Comparison of ENCODE assay signal across 1 cellular context in genomic region chr10:17616403-17617030, GRCh38.
TF ChIP-seq lines count a peak whose summit lies in the region.

No MANE protein-coding gene starts in this region.

TF ChIP-seq in K562, 482 proteins besides CTCF, POLR2A, EP300 and RAD21 (continued from another document and continues in another):
- TF ChIP-seq, protein P1, sequence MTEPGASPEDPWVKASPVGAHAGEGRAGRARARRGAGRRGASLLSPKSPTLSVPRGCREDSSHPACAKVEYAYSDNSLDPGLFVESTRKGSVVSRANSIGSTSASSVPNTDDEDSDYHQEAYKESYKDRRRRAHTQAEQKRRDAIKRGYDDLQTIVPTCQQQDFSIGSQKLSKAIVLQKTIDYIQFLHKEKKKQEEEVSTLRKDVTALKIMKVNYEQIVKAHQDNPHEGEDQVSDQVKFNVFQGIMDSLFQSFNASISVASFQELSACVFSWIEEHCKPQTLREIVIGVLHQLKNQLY (CRISPR knock-in tag; conservative IDR thresholded peaks at IDR 0.05), result no peak
- TF ChIP-seq, protein P2, sequence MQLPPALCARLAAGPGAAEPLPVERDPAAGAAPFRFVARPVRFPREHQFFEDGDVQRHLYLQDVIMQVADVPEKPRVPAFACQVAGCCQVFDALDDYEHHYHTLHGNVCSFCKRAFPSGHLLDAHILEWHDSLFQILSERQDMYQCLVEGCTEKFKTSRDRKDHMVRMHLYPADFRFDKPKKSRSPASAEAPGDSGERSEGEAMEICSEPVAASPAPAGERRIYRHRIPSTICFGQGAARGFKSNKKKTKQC (CRISPR knock-in tag; IDR thresholded peaks at IDR 0.05), result no peak
- TF ChIP-seq ZNF232 (CRISPR knock-in tag; IDR thresholded peaks at IDR 0.05), result no peak
- no peak for TF ChIP-seq PURB (CRISPR knock-in tag; IDR thresholded peaks at IDR 0.05; ENCODE audit: low read depth)
- TF ChIP-seq MCM3 (IDR thresholded peaks at IDR 0.05), result no peak
- TF ChIP-seq ZFP30 (CRISPR knock-in tag; IDR thresholded peaks at IDR 0.05; ENCODE audit: borderline replicate concordance), result no peak
- TF ChIP-seq MTA1 (IDR thresholded peaks at IDR 0.05; ENCODE audit: borderline replicate concordance), result no peak
- TF ChIP-seq ELF1 (tag; IDR thresholded peaks at IDR 0.05), result no peak
- TF ChIP-seq HNRNPL (IDR thresholded peaks at IDR 0.05; ENCODE audit: low read depth, low read length), result no peak
- TF ChIP-seq XRCC3 (IDR thresholded peaks at IDR 0.05), result no peak
- TF ChIP-seq, protein P3, sequence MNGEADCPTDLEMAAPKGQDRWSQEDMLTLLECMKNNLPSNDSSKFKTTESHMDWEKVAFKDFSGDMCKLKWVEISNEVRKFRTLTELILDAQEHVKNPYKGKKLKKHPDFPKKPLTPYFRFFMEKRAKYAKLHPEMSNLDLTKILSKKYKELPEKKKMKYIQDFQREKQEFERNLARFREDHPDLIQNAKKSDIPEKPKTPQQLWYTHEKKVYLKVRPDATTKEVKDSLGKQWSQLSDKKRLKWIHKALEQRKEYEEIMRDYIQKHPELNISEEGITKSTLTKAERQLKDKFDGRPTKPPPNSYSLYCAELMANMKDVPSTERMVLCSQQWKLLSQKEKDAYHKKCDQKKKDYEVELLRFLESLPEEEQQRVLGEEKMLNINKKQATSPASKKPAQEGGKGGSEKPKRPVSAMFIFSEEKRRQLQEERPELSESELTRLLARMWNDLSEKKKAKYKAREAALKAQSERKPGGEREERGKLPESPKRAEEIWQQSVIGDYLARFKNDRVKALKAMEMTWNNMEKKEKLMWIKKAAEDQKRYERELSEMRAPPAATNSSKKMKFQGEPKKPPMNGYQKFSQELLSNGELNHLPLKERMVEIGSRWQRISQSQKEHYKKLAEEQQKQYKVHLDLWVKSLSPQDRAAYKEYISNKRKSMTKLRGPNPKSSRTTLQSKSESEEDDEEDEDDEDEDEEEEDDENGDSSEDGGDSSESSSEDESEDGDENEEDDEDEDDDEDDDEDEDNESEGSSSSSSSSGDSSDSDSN (IDR thresholded peaks at IDR 0.05; ENCODE audit: borderline replicate concordance in 1 of 2, low read depth in 2 of 2, low read length in 2 of 2), result no peak
- TF ChIP-seq ZFPM2 (CRISPR knock-in tag; IDR thresholded peaks at IDR 0.05), result no peak
- peak in 1 of 2 experiments; percentile 61; a peak in 1 of 4 replicates for TF ChIP-seq TBL1XR1 (IDR thresholded peaks at IDR 0.05; ENCODE audit: low read length in 2 of 2)
- 0 out of 2 replicates have a peak, but pooled peaks have one; percentile 20 for TF ChIP-seq FOXM1 (IDR thresholded peaks at IDR 0.05; ENCODE audit: low read depth)
- TF ChIP-seq FOXM1 (CRISPR knock-in tag; IDR thresholded peaks at IDR 0.05; ENCODE audit: low read depth), result no peak
- no peak for TF ChIP-seq ELF2 (CRISPR knock-in tag; IDR thresholded peaks at IDR 0.05)
- no peak for TF ChIP-seq ZNF280A (IDR thresholded peaks at IDR 0.05; ENCODE audit: low read depth, partially characterized antibody)
- TF ChIP-seq GATAD2B (IDR thresholded peaks at IDR 0.05; ENCODE audit: borderline replicate concordance), result no peak
- TF ChIP-seq, protein P4, sequence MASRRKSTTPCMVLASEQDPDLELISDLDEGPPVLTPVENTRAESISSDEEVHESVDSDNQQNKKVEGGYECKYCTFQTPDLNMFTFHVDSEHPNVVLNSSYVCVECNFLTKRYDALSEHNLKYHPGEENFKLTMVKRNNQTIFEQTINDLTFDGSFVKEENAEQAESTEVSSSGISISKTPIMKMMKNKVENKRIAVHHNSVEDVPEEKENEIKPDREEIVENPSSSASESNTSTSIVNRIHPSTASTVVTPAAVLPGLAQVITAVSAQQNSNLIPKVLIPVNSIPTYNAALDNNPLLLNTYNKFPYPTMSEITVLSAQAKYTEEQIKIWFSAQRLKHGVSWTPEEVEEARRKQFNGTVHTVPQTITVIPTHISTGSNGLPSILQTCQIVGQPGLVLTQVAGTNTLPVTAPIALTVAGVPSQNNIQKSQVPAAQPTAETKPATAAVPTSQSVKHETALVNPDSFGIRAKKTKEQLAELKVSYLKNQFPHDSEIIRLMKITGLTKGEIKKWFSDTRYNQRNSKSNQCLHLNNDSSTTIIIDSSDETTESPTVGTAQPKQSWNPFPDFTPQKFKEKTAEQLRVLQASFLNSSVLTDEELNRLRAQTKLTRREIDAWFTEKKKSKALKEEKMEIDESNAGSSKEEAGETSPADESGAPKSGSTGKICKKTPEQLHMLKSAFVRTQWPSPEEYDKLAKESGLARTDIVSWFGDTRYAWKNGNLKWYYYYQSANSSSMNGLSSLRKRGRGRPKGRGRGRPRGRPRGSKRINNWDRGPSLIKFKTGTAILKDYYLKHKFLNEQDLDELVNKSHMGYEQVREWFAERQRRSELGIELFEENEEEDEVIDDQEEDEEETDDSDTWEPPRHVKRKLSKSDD (conservative IDR thresholded peaks at IDR 0.05; ENCODE audit: low read length), result no peak
- TF ChIP-seq WHSC1 (IDR thresholded peaks at IDR 0.05; ENCODE audit: low read length), result no peak
- no peak for TF ChIP-seq TCF15 (CRISPR knock-in tag; IDR thresholded peaks at IDR 0.05)
- TF ChIP-seq RCOR1 (IDR thresholded peaks at IDR 0.05; ENCODE audit: borderline replicate concordance in 1 of 2, low read depth in 2 of 2, low read length in 2 of 2), result peak; percentile 88 to 99
- TF ChIP-seq TAF15 (IDR thresholded peaks at IDR 0.05; ENCODE audit: low read depth, low read length), result no peak
- TF ChIP-seq PCBP2 (IDR thresholded peaks at IDR 0.05; ENCODE audit: low read depth, low read length, poor library complexity, severe bottlenecking), result no peak
- no peak for TF ChIP-seq NUFIP1 (IDR thresholded peaks at IDR 0.05; ENCODE audit: partially characterized antibody)
- no peak for TF ChIP-seq PML (IDR thresholded peaks at IDR 0.05; ENCODE audit: low read length)
- no peak for TF ChIP-seq PPARD (CRISPR knock-in tag; IDR thresholded peaks at IDR 0.05)
- no peak for TF ChIP-seq NR2C2 (CRISPR knock-in tag; IDR thresholded peaks at IDR 0.05)
- TF ChIP-seq NR2C2 (tag; IDR thresholded peaks at IDR 0.05), result no peak
- TF ChIP-seq FUS (optimal IDR thresholded peaks at IDR 0.05; ENCODE audit: low read depth, low read length), result no peak
- TF ChIP-seq, protein P5, sequence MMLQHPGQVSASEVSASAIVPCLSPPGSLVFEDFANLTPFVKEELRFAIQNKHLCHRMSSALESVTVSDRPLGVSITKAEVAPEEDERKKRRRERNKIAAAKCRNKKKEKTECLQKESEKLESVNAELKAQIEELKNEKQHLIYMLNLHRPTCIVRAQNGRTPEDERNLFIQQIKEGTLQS (IDR thresholded peaks at IDR 0.05), result 0 out of 2 replicates have a peak, but pooled peaks have one; percentile 34
- TF ChIP-seq, protein P5 (CRISPR knock-in tag; conservative IDR thresholded peaks at IDR 0.05), result no peak
- TF ChIP-seq IFI16 (CRISPR knock-in tag; IDR thresholded peaks at IDR 0.05), result no peak
- TF ChIP-seq C11orf30 (IDR thresholded peaks at IDR 0.05; ENCODE audit: low read depth), result peak; percentile 83
- no peak for TF ChIP-seq SNRNP70 (optimal IDR thresholded peaks at IDR 0.05; ENCODE audit: low read depth, low read length)
- TF ChIP-seq, protein P6, sequence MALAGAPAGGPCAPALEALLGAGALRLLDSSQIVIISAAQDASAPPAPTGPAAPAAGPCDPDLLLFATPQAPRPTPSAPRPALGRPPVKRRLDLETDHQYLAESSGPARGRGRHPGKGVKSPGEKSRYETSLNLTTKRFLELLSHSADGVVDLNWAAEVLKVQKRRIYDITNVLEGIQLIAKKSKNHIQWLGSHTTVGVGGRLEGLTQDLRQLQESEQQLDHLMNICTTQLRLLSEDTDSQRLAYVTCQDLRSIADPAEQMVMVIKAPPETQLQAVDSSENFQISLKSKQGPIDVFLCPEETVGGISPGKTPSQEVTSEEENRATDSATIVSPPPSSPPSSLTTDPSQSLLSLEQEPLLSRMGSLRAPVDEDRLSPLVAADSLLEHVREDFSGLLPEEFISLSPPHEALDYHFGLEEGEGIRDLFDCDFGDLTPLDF (CRISPR knock-in tag; IDR thresholded peaks at IDR 0.05), result no peak
- TF ChIP-seq SREBF1 (IDR thresholded peaks at IDR 0.05; ENCODE audit: borderline replicate concordance, low read depth, low read length), result no peak
- no peak for TF ChIP-seq ZNF146 (CRISPR knock-in tag; IDR thresholded peaks at IDR 0.05; ENCODE audit: unreplicated experiment)
- TF ChIP-seq, protein P7, sequence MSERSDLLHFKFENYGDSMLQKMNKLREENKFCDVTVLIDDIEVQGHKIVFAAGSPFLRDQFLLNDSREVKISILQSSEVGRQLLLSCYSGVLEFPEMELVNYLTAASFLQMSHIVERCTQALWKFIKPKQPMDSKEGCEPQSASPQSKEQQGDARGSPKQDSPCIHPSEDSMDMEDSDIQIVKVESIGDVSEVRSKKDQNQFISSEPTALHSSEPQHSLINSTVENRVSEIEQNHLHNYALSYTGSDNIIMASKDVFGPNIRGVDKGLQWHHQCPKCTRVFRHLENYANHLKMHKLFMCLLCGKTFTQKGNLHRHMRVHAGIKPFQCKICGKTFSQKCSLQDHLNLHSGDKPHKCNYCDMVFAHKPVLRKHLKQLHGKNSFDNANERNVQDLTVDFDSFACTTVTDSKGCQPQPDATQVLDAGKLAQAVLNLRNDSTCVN (CRISPR knock-in tag; IDR thresholded peaks at IDR 0.05), result no peak
- peak; percentile 80 for TF ChIP-seq VEZF1 (CRISPR knock-in tag; IDR thresholded peaks at IDR 0.05)
- no peak for TF ChIP-seq THRB (CRISPR knock-in tag; conservative IDR thresholded peaks at IDR 0.05)
- no peak for TF ChIP-seq ATF7 (IDR thresholded peaks at IDR 0.05)
- no peak for TF ChIP-seq ZNF121 (CRISPR knock-in tag; conservative IDR thresholded peaks at IDR 0.05)
- no peak for TF ChIP-seq ARID2 (IDR thresholded peaks at IDR 0.05)
- no peak for TF ChIP-seq RHOXF2B (CRISPR knock-in tag; conservative IDR thresholded peaks at IDR 0.05)
- TF ChIP-seq, protein P8, sequence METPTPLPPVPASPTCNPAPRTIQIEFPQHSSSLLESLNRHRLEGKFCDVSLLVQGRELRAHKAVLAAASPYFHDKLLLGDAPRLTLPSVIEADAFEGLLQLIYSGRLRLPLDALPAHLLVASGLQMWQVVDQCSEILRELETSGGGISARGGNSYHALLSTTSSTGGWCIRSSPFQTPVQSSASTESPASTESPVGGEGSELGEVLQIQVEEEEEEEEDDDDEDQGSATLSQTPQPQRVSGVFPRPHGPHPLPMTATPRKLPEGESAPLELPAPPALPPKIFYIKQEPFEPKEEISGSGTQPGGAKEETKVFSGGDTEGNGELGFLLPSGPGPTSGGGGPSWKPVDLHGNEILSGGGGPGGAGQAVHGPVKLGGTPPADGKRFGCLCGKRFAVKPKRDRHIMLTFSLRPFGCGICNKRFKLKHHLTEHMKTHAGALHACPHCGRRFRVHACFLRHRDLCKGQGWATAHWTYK (CRISPR knock-in tag; IDR thresholded peaks at IDR 0.05), result no peak
- TF ChIP-seq NCOA6 (IDR thresholded peaks at IDR 0.05), result no peak
- peak; percentile 18; the same call in 1 of the 2 replicates for TF ChIP-seq MTA3 (IDR thresholded peaks at IDR 0.05; ENCODE audit: borderline replicate concordance)
- no peak for TF ChIP-seq CHD2 (IDR thresholded peaks at IDR 0.05; ENCODE audit: low read depth, low read length)
- peak; percentile 84 for TF ChIP-seq DPF2 (IDR thresholded peaks at IDR 0.05)
- no peak for TF ChIP-seq ZNF282 (CRISPR knock-in tag; IDR thresholded peaks at IDR 0.05)
- TF ChIP-seq PHF8 (IDR thresholded peaks at IDR 0.05; ENCODE audit: borderline replicate concordance, low read length), result no peak
- TF ChIP-seq TSC22D4 (tag; IDR thresholded peaks at IDR 0.05), result no peak
- TF ChIP-seq ZNF766 (CRISPR knock-in tag; conservative IDR thresholded peaks at IDR 0.05), result no peak
- TF ChIP-seq MCM7 (IDR thresholded peaks at IDR 0.05), result no peak
- no peak for TF ChIP-seq FOXA3 (CRISPR knock-in tag; conservative IDR thresholded peaks at IDR 0.05 in 1 of 2, IDR thresholded peaks at IDR 0.05 in 1 of 2)
- peak; percentile 42 for TF ChIP-seq CCNT2 (IDR thresholded peaks at IDR 0.05; ENCODE audit: borderline replicate concordance, extremely low read depth, insufficient read length, low read depth, low read length)
- TF ChIP-seq BCL6 (CRISPR knock-in tag; IDR thresholded peaks at IDR 0.05), result no peak
- no peak for TF ChIP-seq SRSF3 (IDR thresholded peaks at IDR 0.05; ENCODE audit: insufficient read depth, low read length)
- TF ChIP-seq FOXJ2 (tag; IDR thresholded peaks at IDR 0.05), result no peak
